ENCODE assay signal across 20 cellular contexts in the genomic region with DNA sequence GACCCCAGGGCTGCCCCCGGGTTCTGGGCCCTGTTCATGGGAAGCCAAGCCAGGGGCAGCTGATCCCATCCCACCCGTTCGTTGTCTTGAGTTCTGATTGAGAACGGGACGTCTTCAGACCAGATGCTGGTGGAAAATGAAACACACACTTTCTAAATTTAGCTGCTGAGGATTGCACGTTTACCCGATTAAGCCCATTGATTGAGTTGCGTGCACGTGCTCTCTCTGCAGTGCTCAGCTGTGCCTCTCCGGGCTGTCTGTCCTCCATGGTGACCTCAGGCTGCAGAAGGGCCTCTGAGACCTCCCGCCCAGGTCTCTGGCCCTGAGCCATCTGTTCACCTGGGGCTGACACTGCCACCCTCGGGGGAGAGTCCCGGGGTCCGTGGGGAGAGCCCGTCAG. TPM values are rescaled to one million over a fixed set of nuclear protein-coding genes. Genes with fewer than 3 reads are reported as not detected.
DNase-seq lines count a peak whose midpoint lies in the region; TF ChIP-seq lines count a peak whose summit lies in the region.
"Had no signal": no experiment of that assay in that cellular context is flagged by ENCODE, and none has a peak within 500 bp of the region (broad histone marks: within the 10 kb centered on the region; RNA-seq: fewer than 3 reads in every experiment).

No MANE protein-coding gene starts in this region.

- H3K27me3 ChIP-seq in neural progenitor cell: peaks cover 34% of the 10 kb centered on the region

- peak; percentile 32 for DNase-seq in GM12865 (ENCODE audit: low read depth)
- peak; percentile 7 for DNase-seq in MV-4-11 (lab: John Stamatoyannopoulos, UW)
- DNase-seq in RWPE1 (ENCODE audit: low spot score): no peak
- DNase-seq in neural progenitor cell (ENCODE audit: low spot score): no peak
- no peak for DNase-seq in DMS153 (lab: John Stamatoyannopoulos, UW)
- no peak for DNase-seq in chondrocyte (ENCODE audit: low spot score)
- no peak for DNase-seq in RKO (ENCODE audit: low spot score)
- DNase-seq: HCEC 1CT, IMR-90, NCI-H1105, NCI-H1436 treated with DMSO at 0.1 percent for 48 hours, NCI-H2029, NCI-H226, NCI-H510A, NCI-H69, PC-3, SHP77, T-cell had no signal

- no peak overlapping the region for H3K4me2 ChIP-seq in neural progenitor cell

- H3K9me3 Mint-ChIP-seq in neural progenitor cell (no peaks in the 10 kb centered on the region), chondrocyte (ENCODE audit: low read depth) (no peaks in the 10 kb centered on the region)
- H3K9me3 Mint-ChIP-seq: T-cell had no signal

- H3K27ac Mint-ChIP-seq in neural progenitor cell (peak overlapping the region; percentile 87), chondrocyte (ENCODE audit: unreplicated experiment) (no peak overlapping the region)
- H3K27ac Mint-ChIP-seq: T-cell had no signal

- TF ChIP-seq CTCF in GM12865 (IDR thresholded peaks at IDR 0.05; ENCODE audit: insufficient read depth, low read depth, low read length, missing control alignments) (no peak), RWPE1 (conservative IDR thresholded peaks at IDR 0.05; ENCODE audit: low read depth) (no peak), neural progenitor cell (IDR thresholded peaks at IDR 0.05) (no peak), chondrocyte (IDR thresholded peaks at IDR 0.05) (no peak)

- H2AFZ ChIP-seq in neural progenitor cell (replicated peaks): no peak overlapping the region

- H3K27ac ChIP-seq in RWPE1 (peak overlapping the region; percentile 51), neural progenitor cell (no peak overlapping the region)

- no peaks in the 10 kb centered on the region for H4K20me1 ChIP-seq in neural progenitor cell (ENCODE audit: low read depth)

- POLR2A ChIA-PET in RWPE1 (lab: Yijun Ruan, JAX; ENCODE audit: low non-redundant PET): no interaction called here

- H3K27me3 Mint-ChIP-seq in neural progenitor cell (ENCODE audit: insufficient read depth, low read depth) (peaks cover 12% of the 10 kb centered on the region), chondrocyte (ENCODE audit: low read depth) (peaks cover 7% of the 10 kb centered on the region)

- H3F3A ChIP-seq in neural progenitor cell (ENCODE audit: low read depth): peaks cover 3% of the 10 kb centered on the region

- no peaks in the 10 kb centered on the region for H3K36me3 Mint-ChIP-seq in neural progenitor cell
- H3K36me3 Mint-ChIP-seq in chondrocyte (ENCODE audit: low read depth): no peaks in the 10 kb centered on the region

- H3K36me3 ChIP-seq in neural progenitor cell: no peaks in the 10 kb centered on the region

- H3K9ac ChIP-seq in neural progenitor cell: no peak overlapping the region

- H3K4me3 Mint-ChIP-seq in neural progenitor cell (no peak overlapping the region), chondrocyte (ENCODE audit: unreplicated experiment) (no peak overlapping the region)
- H3K4me3 Mint-ChIP-seq: T-cell had no signal

- peaks cover 2% of the 10 kb centered on the region for H3K4me1 Mint-ChIP-seq in neural progenitor cell
- H3K4me1 Mint-ChIP-seq in chondrocyte (ENCODE audit: low read depth): no peaks in the 10 kb centered on the region
- H3K4me1 Mint-ChIP-seq: T-cell had no signal

- peaks cover 13% of the 10 kb centered on the region for H3K4me1 ChIP-seq in neural progenitor cell

- CTCF ChIA-PET in RWPE1 (lab: Yijun Ruan, JAX): no interaction called here

- H3K9me3 ChIP-seq in neural progenitor cell (ENCODE audit: low read depth): no peaks in the 10 kb centered on the region

- H3K79me2 ChIP-seq in neural progenitor cell (ENCODE audit: low read depth): no peaks in the 10 kb centered on the region

- H3K4me3 ChIP-seq in GM12865 (ENCODE audit: low read depth, low read length) (no peak overlapping the region), neural progenitor cell (no peak overlapping the region)

RNA-seq across cellular contexts. Expression of gene PEX10, which starts 27.0 kb away (rescaled TPM):
- total RNA-seq in neural progenitor cell (ENCODE audit: low replicate concordance) (15.1 and 39.3 TPM in 2 replicates), chondrocyte (20.6 to 33.0 TPM (median 23.4 TPM) in 3 replicates)

RNA-seq across cellular contexts. Expression of gene PLCH2, which starts 36.7 kb away (rescaled TPM):
- 0.54 and 2.0 TPM in 2 replicates for total RNA-seq in neural progenitor cell (ENCODE audit: low replicate concordance)
- 2.4 to 3.4 TPM (median 3.2 TPM) in 3 replicates for total RNA-seq in chondrocyte
- total RNA-seq: A673, SK-MEL-5 had no signal

RNA-seq across cellular contexts. Expression of gene RER1, which starts 47.7 kb away (rescaled TPM):
- 39.1 and 42.5 TPM in 2 replicates for total RNA-seq in neural progenitor cell (ENCODE audit: low replicate concordance)
- total RNA-seq in chondrocyte: 158 to 177 TPM (median 175 TPM) in 3 replicates

RNA-seq across cellular contexts. Expression of gene MORN1, which starts 48.0 kb away (rescaled TPM):
- total RNA-seq in neural progenitor cell (ENCODE audit: low replicate concordance) (7.0 and 15.5 TPM in 2 replicates), chondrocyte (6.7 to 10.0 TPM (median 8.1 TPM) in 3 replicates)

Comparison
In these comparisons a context has a peak if more than half of its experiments do, and no peak if none do; other contexts are left out.
1. DNase-seq: peak in GM12865 (single experiment) and MV-4-11 (single experiment); none in RWPE1 (single experiment), neural progenitor cell (single experiment), DMS153 (single experiment), chondrocyte (single experiment) and RKO (single experiment).